Comparison of ENCODE assay signal across 17 cellular contexts in the genomic region with DNA sequence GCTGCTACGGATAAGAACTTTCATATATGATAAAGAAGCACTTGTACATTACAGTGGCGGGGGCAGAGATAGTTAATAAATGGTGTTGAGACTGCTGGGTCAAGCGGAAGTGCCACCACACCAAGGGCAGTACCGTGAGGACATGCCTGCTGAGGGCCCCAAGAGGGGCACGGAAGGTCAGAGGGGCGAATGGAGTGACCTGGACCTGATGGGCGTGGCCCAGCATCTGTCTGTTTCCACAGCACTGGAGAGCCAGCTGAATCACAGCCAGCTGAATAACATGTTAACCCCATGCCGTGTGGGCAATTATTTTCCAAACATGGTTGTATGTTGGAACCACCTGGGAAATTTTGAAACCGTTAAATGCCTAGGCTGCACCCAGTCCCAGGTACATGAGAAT.
"Had no signal": no experiment of that assay in that cellular context is flagged by ENCODE, and none has a peak within 500 bp of the region (broad histone marks: within the 10 kb centered on the region; RNA-seq: fewer than 3 reads in every experiment).

No MANE protein-coding gene starts in this region.

- H3K4me3 Mint-ChIP-seq: activated CD4-positive, alpha-beta memory T cell treated with anti-CD3 and anti-CD28 coated beads for 36 hours; activated naive CD4-positive, alpha-beta T cell treated with anti-CD3 and anti-CD28 coated beads, Interleukin-2, amount 50 U/mL, for 24 hours; activated T-cell treated with anti-CD3 and anti-CD28 coated beads, Interleukin-2, amount 50 U/mL, for 4 hours; endodermal cell; natural killer cell treated with Interleukin-12 subunit alpha and Interleukin-12 subunit beta and Interleukin-15 and Interleukin-18, amount 100 ng/mL, for 72 hours; stimulated activated naive CD8-positive, alpha-beta T cell treated with anti-CD3 and anti-CD28 coated beads, Interleukin-15, Interleukin-2, amounts not matched to agents 100 ng/mL and 50 ng/mL, for 24 hours had no signal

- H3K36me3 ChIP-seq: cardiac muscle cell had no signal

- H3K27ac ChIP-seq: cardiac muscle cell, testis, VCaP had no signal

- DNase-seq: activated CD4-positive, alpha-beta memory T cell treated with anti-CD3 and anti-CD28 coated beads for 36 hours; activated CD4-positive, alpha-beta T cell treated with anti-CD3 and anti-CD28 coated beads for 1 hour; activated effector memory CD4-positive, alpha-beta T cell treated with Interleukin-2 at 50 U/mL for 16 hours; activated T-cell treated with anti-CD3 and anti-CD28 coated beads, Interleukin-2, amount 50 U/mL, for 4 hours; dorsolateral prefrontal cortex; endodermal cell; mammary epithelial cell; nucleus accumbens; stimulated activated CD4-positive, alpha-beta T cell treated with anti-CD3 and anti-CD28 coated beads, Interleukin-2, amount 100 ng/mL, for 48 hours; T-helper 1 cell; T1000; testis had no signal

- H3K9me3 ChIP-seq: testis had no signal

- H3K4me3 ChIP-seq: cardiac muscle cell, dorsolateral prefrontal cortex, testis had no signal

- H3K36me3 Mint-ChIP-seq: activated CD4-positive, alpha-beta memory T cell treated with anti-CD3 and anti-CD28 coated beads for 36 hours; natural killer cell treated with Interleukin-12 subunit alpha and Interleukin-12 subunit beta and Interleukin-15 and Interleukin-18, amount 100 ng/mL, for 72 hours had no signal

- ATAC-seq: activated T-cell treated with anti-CD3 and anti-CD28 coated beads, Interleukin-2, amount 50 U/mL, for 4 hours had no signal

- H3K27me3 ChIP-seq: cardiac muscle cell, dorsolateral prefrontal cortex, testis had no signal

- H3K4me1 ChIP-seq: testis had no signal

- H3K27me3 Mint-ChIP-seq: activated CD4-positive, alpha-beta memory T cell treated with anti-CD3 and anti-CD28 coated beads for 36 hours; activated naive CD4-positive, alpha-beta T cell treated with anti-CD3 and anti-CD28 coated beads, Interleukin-2, amount 50 U/mL, for 24 hours; natural killer cell treated with Interleukin-12 subunit alpha and Interleukin-12 subunit beta and Interleukin-15 and Interleukin-18, amount 100 ng/mL, for 72 hours; stimulated activated naive CD8-positive, alpha-beta T cell treated with anti-CD3 and anti-CD28 coated beads, Interleukin-15, Interleukin-2, amounts not matched to agents 100 ng/mL and 50 ng/mL, for 24 hours had no signal

- H3K4me1 Mint-ChIP-seq: endodermal cell had no signal

- H3K9me3 Mint-ChIP-seq: activated CD4-positive, alpha-beta memory T cell treated with anti-CD3 and anti-CD28 coated beads for 36 hours; activated naive CD4-positive, alpha-beta T cell treated with anti-CD3 and anti-CD28 coated beads, Interleukin-2, amount 50 U/mL, for 24 hours; activated T-cell treated with anti-CD3 and anti-CD28 coated beads, Interleukin-2, amount 50 U/mL, for 4 hours; natural killer cell treated with Interleukin-12 subunit alpha and Interleukin-12 subunit beta and Interleukin-15 and Interleukin-18, amount 100 ng/mL, for 72 hours; stimulated activated naive CD8-positive, alpha-beta T cell treated with anti-CD3 and anti-CD28 coated beads, Interleukin-15, Interleukin-2, amounts not matched to agents 100 ng/mL and 50 ng/mL, for 24 hours had no signal

- H3K27ac Mint-ChIP-seq: activated CD4-positive, alpha-beta memory T cell treated with anti-CD3 and anti-CD28 coated beads for 36 hours; activated naive CD4-positive, alpha-beta T cell treated with anti-CD3 and anti-CD28 coated beads, Interleukin-2, amount 50 U/mL, for 24 hours; endodermal cell; natural killer cell treated with Interleukin-12 subunit alpha and Interleukin-12 subunit beta and Interleukin-15 and Interleukin-18, amount 100 ng/mL, for 72 hours; stimulated activated naive CD8-positive, alpha-beta T cell treated with anti-CD3 and anti-CD28 coated beads, Interleukin-15, Interleukin-2, amounts not matched to agents 100 ng/mL and 50 ng/mL, for 24 hours had no signal
